In genomic region chr18:78889250-78889649, GRCh38 we compare ENCODE assay signal across 25 cellular contexts.
DNase-seq lines count a peak whose midpoint lies in the region; ATAC-seq and TF ChIP-seq lines count a peak whose summit lies in the region.
"Had no signal": no experiment of that assay in that cellular context is flagged by ENCODE, and none has a peak within 500 bp of the region (broad histone marks: within the 10 kb centered on the region; RNA-seq: fewer than 3 reads in every experiment).

No MANE protein-coding gene starts in this region.

- no peaks in the 10 kb centered on the region for H3K36me3 Mint-ChIP-seq in activated T-helper 1 cell treated with anti-CD3 and anti-CD28 coated beads, Interleukin-12 subunit alpha, Interleukin-12 subunit beta, Interleukin-2, Interleukin-4 antibody, amounts not matched to agents 30 ng/mL and 10 ng/mL and 1 ng/mL, durations not matched to agents 14 hours and 24 hours and 36 hours (ENCODE audit: low read depth)
- no peaks in the 10 kb centered on the region for H3K36me3 Mint-ChIP-seq in endodermal cell (ENCODE audit: low read depth)
- H3K36me3 Mint-ChIP-seq in activated naive CD4-positive, alpha-beta T cell treated with anti-CD3 and anti-CD28 coated beads, Interleukin-2, amount 10 ng/mL, durations not matched to agents 7 days and 5 days: no peaks in the 10 kb centered on the region
- H3K36me3 Mint-ChIP-seq: CD4-positive, CD25-positive, alpha-beta regulatory T cell; CD8-positive, alpha-beta memory T cell had no signal

- no peaks in the 10 kb centered on the region for H3K4me1 ChIP-seq in SK-N-SH (ENCODE audit: control insufficient read depth in 1 of 2, insufficient read depth in 2 of 2, low read depth in 1 of 2, low read length in 1 of 2)
- H3K4me1 ChIP-seq in endodermal cell (ENCODE audit: control insufficient read depth, insufficient read depth, low read length): no peaks in the 10 kb centered on the region
- H3K4me1 ChIP-seq: A549; BLaER1 treated with 17β-estradiol and CSF1 and Interleukin-3, amounts not matched to agents 10 nM and 100 nM had no signal

- peak overlapping the region; percentile 1 for H3K27ac Mint-ChIP-seq in activated T-helper 1 cell treated with anti-CD3 and anti-CD28 coated beads, Interleukin-12 subunit alpha, Interleukin-12 subunit beta, Interleukin-2, Interleukin-4 antibody, amounts not matched to agents 30 ng/mL and 10 ng/mL and 1 ng/mL, durations not matched to agents 14 hours and 24 hours and 36 hours
- H3K27ac Mint-ChIP-seq in endodermal cell: no peak overlapping the region
- H3K27ac Mint-ChIP-seq in activated naive CD4-positive, alpha-beta T cell treated with anti-CD3 and anti-CD28 coated beads, Interleukin-2, amount 10 ng/mL, durations not matched to agents 7 days and 5 days: no peak overlapping the region
- H3K27ac Mint-ChIP-seq: B cell; CD4-positive, alpha-beta memory T cell; CD4-positive, CD25-positive, alpha-beta regulatory T cell had no signal

- intact Hi-C loops in activated T-helper 1 cell treated with anti-CD3 and anti-CD28 coated beads, Interleukin-12 subunit alpha, Interleukin-12 subunit beta, Interleukin-2, Interleukin-4 antibody, amounts not matched to agents 30 ng/mL and 10 ng/mL and 1 ng/mL, durations not matched to agents 14 hours and 24 hours and 36 hours (cut with micrococcal nuclease): no loop called here

- H3K27ac ChIP-seq in SK-N-SH (ENCODE audit: low read depth in 2 of 2, low read length in 1 of 2) (no peak overlapping the region), endodermal cell (ENCODE audit: low read depth, low read length) (no peak overlapping the region)
- H3K27ac ChIP-seq: 22Rv1; A549; BLaER1 treated with 17β-estradiol and CSF1 and Interleukin-3, amounts not matched to agents 10 nM and 100 nM; C4-2B had no signal

- POLR2A ChIA-PET in SK-N-SH (lab: Yijun Ruan, JAX): no interaction called here

- H3K79me2 ChIP-seq in SK-N-SH (ENCODE audit: insufficient read depth): no peaks in the 10 kb centered on the region

- H3K4me3 Mint-ChIP-seq in activated T-helper 1 cell treated with anti-CD3 and anti-CD28 coated beads, Interleukin-12 subunit alpha, Interleukin-12 subunit beta, Interleukin-2, Interleukin-4 antibody, amounts not matched to agents 30 ng/mL and 10 ng/mL and 1 ng/mL, durations not matched to agents 14 hours and 24 hours and 36 hours: no peak overlapping the region
- no peak overlapping the region for H3K4me3 Mint-ChIP-seq in endodermal cell
- H3K4me3 Mint-ChIP-seq in activated naive CD4-positive, alpha-beta T cell treated with anti-CD3 and anti-CD28 coated beads, Interleukin-2, amount 10 ng/mL, durations not matched to agents 7 days and 5 days: no peak overlapping the region
- H3K4me3 Mint-ChIP-seq: B cell; CD4-positive, alpha-beta memory T cell; CD4-positive, CD25-positive, alpha-beta regulatory T cell; CD8-positive, alpha-beta memory T cell had no signal

- no peak for DNase-seq in SK-N-SH
- no peak for DNase-seq in activated T-helper 1 cell treated with anti-CD3 and anti-CD28 coated beads, Interleukin-12 subunit alpha, Interleukin-12 subunit beta, Interleukin-2, Interleukin-4 antibody, amounts not matched to agents 30 ng/mL and 10 ng/mL and 1 ng/mL, durations not matched to agents 14 hours and 24 hours and 36 hours (ENCODE audit: low spot score)
- no peak for DNase-seq in endodermal cell
- no peak for DNase-seq in activated naive CD4-positive, alpha-beta T cell treated with anti-CD3 and anti-CD28 coated beads, Interleukin-2, amount 10 ng/mL, durations not matched to agents 7 days and 5 days
- no peak for DNase-seq in stimulated activated CD4-positive, alpha-beta T cell treated with anti-CD3 and anti-CD28 coated beads, Interleukin-4, amount 100 ng/mL, for 1 hour
- DNase-seq: AML-193; CD4-positive, alpha-beta memory T cell; CD4-positive, CD25-positive, alpha-beta regulatory T cell; CD8-positive, alpha-beta memory T cell; COR-L47; DMS 273 treated with DMSO at 0.1 percent for 48 hours; DMS153; DMS53; DMS79; DND-41; EL; GDM1 had no signal

- no peaks in the 10 kb centered on the region for H3K27me3 Mint-ChIP-seq in activated T-helper 1 cell treated with anti-CD3 and anti-CD28 coated beads, Interleukin-12 subunit alpha, Interleukin-12 subunit beta, Interleukin-2, Interleukin-4 antibody, amounts not matched to agents 30 ng/mL and 10 ng/mL and 1 ng/mL, durations not matched to agents 14 hours and 24 hours and 36 hours (ENCODE audit: insufficient read depth)
- H3K27me3 Mint-ChIP-seq in endodermal cell (ENCODE audit: insufficient read depth): peaks cover 2% of the 10 kb centered on the region
- H3K27me3 Mint-ChIP-seq in activated naive CD4-positive, alpha-beta T cell treated with anti-CD3 and anti-CD28 coated beads, Interleukin-2, amount 10 ng/mL, durations not matched to agents 7 days and 5 days: no peaks in the 10 kb centered on the region
- H3K27me3 Mint-ChIP-seq: B cell had no signal

- TF ChIP-seq CTCF in SK-N-SH (IDR thresholded peaks at IDR 0.05) (no peak), endodermal cell (conservative IDR thresholded peaks at IDR 0.05) (no peak)

- H2AFZ ChIP-seq in SK-N-SH (ENCODE audit: low read depth): no peak overlapping the region

- no peaks in the 10 kb centered on the region for H4K20me1 ChIP-seq in SK-N-SH (ENCODE audit: insufficient read depth)
- H4K20me1 ChIP-seq: BLaER1 treated with 17β-estradiol and CSF1 and Interleukin-3, amounts not matched to agents 10 nM and 100 nM had no signal

- no peak overlapping the region for H3K9ac ChIP-seq in SK-N-SH
- H3K9ac ChIP-seq in endodermal cell (ENCODE audit: extremely low read depth, low read length, poor library complexity, severe bottlenecking): no peak overlapping the region
- H3K9ac ChIP-seq: BLaER1 treated with 17β-estradiol and CSF1 and Interleukin-3, amounts not matched to agents 10 nM and 100 nM had no signal

- H3K9me2 ChIP-seq in SK-N-SH: no peaks in the 10 kb centered on the region

- peaks cover 26% of the 10 kb centered on the region for H3K9me3 Mint-ChIP-seq in activated T-helper 1 cell treated with anti-CD3 and anti-CD28 coated beads, Interleukin-12 subunit alpha, Interleukin-12 subunit beta, Interleukin-2, Interleukin-4 antibody, amounts not matched to agents 30 ng/mL and 10 ng/mL and 1 ng/mL, durations not matched to agents 14 hours and 24 hours and 36 hours
- H3K9me3 Mint-ChIP-seq in endodermal cell: peaks cover 58% of the 10 kb centered on the region
- H3K9me3 Mint-ChIP-seq in activated naive CD4-positive, alpha-beta T cell treated with anti-CD3 and anti-CD28 coated beads, Interleukin-2, amount 10 ng/mL, durations not matched to agents 7 days and 5 days: peaks cover 13% of the 10 kb centered on the region

- H3F3A ChIP-seq in SK-N-SH (replicated peaks; ENCODE audit: insufficient read depth): no peaks in the 10 kb centered on the region

- WGBS in SK-N-SH (ENCODE audit: low lambda C conversion rate): 2% methylated on average over 1 of the region's 1 CpG
- WGBS in endodermal cell (ENCODE audit: insufficient coverage in 1 of 2, insufficient read length in 1 of 2), 2 experiments: 100% methylated on average over 1 of the region's 1 CpG; no CpG with 5 or more reads in 1 of the 2 experiments

- H3K36me3 ChIP-seq in SK-N-SH (replicated peaks in 1 of 2; ENCODE audit: control insufficient read depth in 1 of 2, insufficient read depth in 2 of 2, low read length in 1 of 2) (no peaks in the 10 kb centered on the region), endodermal cell (ENCODE audit: control insufficient read depth, insufficient read depth, low read length) (no peaks in the 10 kb centered on the region)
- H3K36me3 ChIP-seq: BLaER1 treated with 17β-estradiol and CSF1 and Interleukin-3, amounts not matched to agents 10 nM and 100 nM had no signal

- H3K4me3 ChIP-seq in SK-N-SH (ENCODE audit: low read depth in 2 of 2, low read length in 1 of 2) (no peak overlapping the region), endodermal cell (ENCODE audit: low read length) (peak overlapping the region; percentile 48)
- H3K4me3 ChIP-seq: A549; BLaER1 treated with 17β-estradiol and CSF1 and Interleukin-3, amounts not matched to agents 10 nM and 100 nM; GM12878 had no signal

- CTCF ChIA-PET in SK-N-SH (lab: Yijun Ruan, JAX): interaction anchor here (1.5 to 2.4 kb wide), 2 partner anchors 10 to 16 kb away, joined by 3 to 14 read pairs; no protein-coding TSS in a partner anchor
- CTCF ChIA-PET in activated naive CD4-positive, alpha-beta T cell treated with anti-CD3 and anti-CD28 coated beads, Interleukin-2, amount 10 ng/mL, durations not matched to agents 7 days and 5 days (lab: Charles Lee): no interaction called here

- H3K9me3 ChIP-seq in SK-N-SH: peaks cover 6% of the 10 kb centered on the region; the same call in 1 of the 2 replicates
- H3K9me3 ChIP-seq in endodermal cell (ENCODE audit: control insufficient read depth, low read length): peaks cover 24% of the 10 kb centered on the region
- H3K9me3 ChIP-seq: A549 had no signal

- no peaks in the 10 kb centered on the region for H3K4me1 Mint-ChIP-seq in activated T-helper 1 cell treated with anti-CD3 and anti-CD28 coated beads, Interleukin-12 subunit alpha, Interleukin-12 subunit beta, Interleukin-2, Interleukin-4 antibody, amounts not matched to agents 30 ng/mL and 10 ng/mL and 1 ng/mL, durations not matched to agents 14 hours and 24 hours and 36 hours (ENCODE audit: low read depth)
- no peaks in the 10 kb centered on the region for H3K4me1 Mint-ChIP-seq in endodermal cell
- no peaks in the 10 kb centered on the region for H3K4me1 Mint-ChIP-seq in activated naive CD4-positive, alpha-beta T cell treated with anti-CD3 and anti-CD28 coated beads, Interleukin-2, amount 10 ng/mL, durations not matched to agents 7 days and 5 days
- H3K4me1 Mint-ChIP-seq: B cell; CD4-positive, alpha-beta memory T cell; CD4-positive, CD25-positive, alpha-beta regulatory T cell; CD8-positive, alpha-beta memory T cell had no signal

- no peak for TF ChIP-seq RAD21 in SK-N-SH (IDR thresholded peaks at IDR 0.05; ENCODE audit: low read length)

- TF ChIP-seq EP300 in SK-N-SH (IDR thresholded peaks at IDR 0.05; ENCODE audit: borderline replicate concordance in 1 of 2, low read depth in 1 of 2, low read length in 1 of 2): no peak

- ATAC-seq in SK-N-SH treated with all-trans-retinoic acid at 6 μM for 48 hours (no peak), GM21447 (IDR thresholded peaks at IDR 0.05; ENCODE audit: unreplicated experiment) (no peak)
- ATAC-seq: A549, GM12878 had no signal

- H3K4me2 ChIP-seq in SK-N-SH: no peak overlapping the region
- H3K4me2 ChIP-seq: A549; BLaER1 treated with 17β-estradiol and CSF1 and Interleukin-3, amounts not matched to agents 10 nM and 100 nM had no signal

- no peaks in the 10 kb centered on the region for H3K27me3 ChIP-seq in SK-N-SH (ENCODE audit: insufficient read depth)
- no peaks in the 10 kb centered on the region for H3K27me3 ChIP-seq in endodermal cell (ENCODE audit: control insufficient read depth, insufficient read depth, low read length, poor library complexity, severe bottlenecking)
- H3K27me3 ChIP-seq: BLaER1 treated with 17β-estradiol and CSF1 and Interleukin-3, amounts not matched to agents 10 nM and 100 nM had no signal

TF ChIP-seq in SK-N-SH treated with all-trans-retinoic acid at 6 μM for 48 hours, 23 proteins besides CTCF, POLR2A, EP300 and RAD21 (continues in another document):
- TF ChIP-seq ZFP30 (CRISPR knock-in tag; IDR thresholded peaks at IDR 0.05) (peak; percentile 89), ZNF8 (CRISPR knock-in tag; IDR thresholded peaks at IDR 0.05) (no peak)

TF ChIP-seq in SK-N-SH, 30 proteins besides CTCF, POLR2A, EP300 and RAD21 (continues in another document):
- TF ChIP-seq RFX5 (IDR thresholded peaks at IDR 0.05; ENCODE audit: low read length): no peak
- TF ChIP-seq TCF12 (IDR thresholded peaks at IDR 0.05): no peak
